ENCODE assay signal across 8 cellular contexts in genomic region chr12:9284197-9284596, GRCh38.
DNase-seq lines count a peak whose midpoint lies in the region; ATAC-seq and TF ChIP-seq lines count a peak whose summit lies in the region.
"Not testable (repeated sequence)": the region's sequence is repeated elsewhere in the genome, so short reads cannot be mapped to it uniquely, and the experiment has no call there.

No MANE protein-coding gene starts in this region.

- not testable (repeated sequence) for H3K9me3 ChIP-seq in prostate gland

- intact Hi-C loops in dorsolateral prefrontal cortex (cut with DNase I); prostate gland (cut with DNase I): not testable (repeated sequence)

- not testable (repeated sequence) for H3K27me3 Mint-ChIP-seq in immature natural killer cell (ENCODE audit: low read depth in 3 of 3)

- H3K4me1 Mint-ChIP-seq in immature natural killer cell, result peaks cover 13 to 16% of the 10 kb centered on the region in 2 donors

- peak; percentile 31 for ATAC-seq in GM18873 (IDR thresholded peaks at IDR 0.05; ENCODE audit: low FRiP score, unreplicated experiment)
- ATAC-seq in HG02763 (IDR thresholded peaks at IDR 0.05; ENCODE audit: unreplicated experiment), result peak; percentile 33

- not testable (repeated sequence) for TF ChIP-seq POLR2A in prostate gland (IDR thresholded peaks at IDR 0.05)

- H3K36me3 ChIP-seq in prostate gland, result not testable (repeated sequence)

- DNase-seq in ACHN (peak; percentile 43), NCI-H146 (lab: John Stamatoyannopoulos, UW) (peak; percentile 19), dorsolateral prefrontal cortex (peak in 1 of 10 donors; percentile 6), immature natural killer cell (peak in 2 of 3 donors; percentile 3 to 33)
- DNase-seq in activated CD4-positive, alpha-beta T cell treated with anti-CD3 and anti-CD28 coated beads, Interleukin-2, amount 50 U/mL, for 48 hours, result peak; percentile 39 to 54
- DNase-seq in prostate gland (ENCODE audit: low spot score), result not testable (repeated sequence)

- in situ Hi-C loops in ACHN (cut with HindIII; ENCODE audit: low pct_ligation_motif_present, low pct_unique_long_range_greater_than_20kb, low sequenced_read_pairs), result not testable (repeated sequence)

- not testable (repeated sequence) for TF ChIP-seq CTCF in dorsolateral prefrontal cortex (IDR thresholded peaks at IDR 0.05 in 54 of 56, conservative IDR thresholded peaks at IDR 0.05 in 2 of 56; ENCODE audit: low read depth in 1 of 56, partially characterized antibody in 56 of 56); prostate gland (IDR thresholded peaks at IDR 0.05)

- not testable (repeated sequence) for H3K27me3 ChIP-seq in dorsolateral prefrontal cortex; prostate gland (replicated peaks; ENCODE audit: insufficient read depth)

- H3K36me3 Mint-ChIP-seq in immature natural killer cell, result not testable (repeated sequence)

- not testable (repeated sequence) for H3K9me3 Mint-ChIP-seq in immature natural killer cell

- H3K4me3 ChIP-seq in dorsolateral prefrontal cortex, result peak overlapping the region in 41 of 59 donors; percentile 14 to 79 (median 62)
- H3K4me3 ChIP-seq in prostate gland, result peak overlapping the region; percentile 14 to 19

- WGBS in prostate gland, result 0% methylated on average over 7 of the region's 14 CpGs

- peak overlapping the region; percentile 74 to 97 (median 97) for H3K4me3 Mint-ChIP-seq in immature natural killer cell

- H3K27ac Mint-ChIP-seq in immature natural killer cell, result peak overlapping the region; percentile 13 to 96 (median 80)

- H3K27ac ChIP-seq in dorsolateral prefrontal cortex, result peak overlapping the region in 2 of 59 donors; percentile 67 to 87
- not testable (repeated sequence) for H3K27ac ChIP-seq in prostate gland

- not testable (repeated sequence) for H3K4me1 ChIP-seq in prostate gland (replicated peaks)
